ENCODE assay signal across 7 cellular contexts in genomic region chr14:84484243-84484642, GRCh38.
DNase-seq lines count a peak whose midpoint lies in the region; ATAC-seq, FAIRE-seq and TF ChIP-seq lines count a peak whose summit lies in the region.
"Not testable (repeated sequence)": the region's sequence is repeated elsewhere in the genome, so short reads cannot be mapped to it uniquely, and the experiment has no call there.

No MANE protein-coding gene starts in this region.

- not testable (repeated sequence) for H3K4ac ChIP-seq in IMR-90 (ENCODE audit: low read depth, low read length); mesendoderm (ENCODE audit: low read depth, low read length)

- H2BK20ac ChIP-seq in IMR-90 (ENCODE audit: low read depth, low read length): not testable (repeated sequence)

- H2BK5ac ChIP-seq in IMR-90 (ENCODE audit: low read depth, low read length, poor library complexity, severe bottlenecking); mesendoderm (ENCODE audit: low read length): not testable (repeated sequence)

- not testable (repeated sequence) for H3K79me2 ChIP-seq in astrocyte (ENCODE audit: insufficient read depth, low read length); mesendoderm (ENCODE audit: control insufficient read depth, insufficient read depth, low read length)

- H3K4me1 ChIP-seq in IMR-90 (ENCODE audit: control insufficient read depth, insufficient read depth, low read length); mesendoderm (ENCODE audit: control insufficient read depth, low read depth, low read length): not testable (repeated sequence)
- peaks cover 16% of the 10 kb centered on the region for H3K4me1 ChIP-seq in astrocyte (ENCODE audit: insufficient read depth, low read length)
- peaks cover 27% of the 10 kb centered on the region for H3K4me1 ChIP-seq in foreskin keratinocyte

- ATAC-seq in IMR-90 (ENCODE audit: low read depth): not testable (repeated sequence)
- peak; percentile 32 for ATAC-seq in foreskin keratinocyte

- TF ChIP-seq POLR2A in IMR-90 (IDR thresholded peaks at IDR 0.05; ENCODE audit: low read depth, low read length): not testable (repeated sequence)

- H3K79me1 ChIP-seq in IMR-90 (ENCODE audit: low read depth in 1 of 2, low read length in 2 of 2); mesendoderm (ENCODE audit: low read length): not testable (repeated sequence)

- dilution Hi-C loops in IMR-90 (cut with HindIII; ENCODE audit: low sequenced_read_pairs, unreplicated experiment): not testable (repeated sequence)

- not testable (repeated sequence) for H3K18ac ChIP-seq in IMR-90 (ENCODE audit: low read depth, low read length); mesendoderm (ENCODE audit: low read length)

- H3K9ac ChIP-seq in IMR-90 (ENCODE audit: low read depth, low read length); astrocyte (ENCODE audit: low read length); mesendoderm (ENCODE audit: low read length): not testable (repeated sequence)

- H4K20me1 ChIP-seq in IMR-90 (ENCODE audit: insufficient read depth, low read length); astrocyte (ENCODE audit: insufficient read depth, low read length): not testable (repeated sequence)

- in situ Hi-C loops in IMR-90 (cut with MboI; ENCODE audit: low sequenced_read_pairs): not testable (repeated sequence)

- CTCF ChIA-PET in IMR-90 (lab: Yijun Ruan, JAX): not testable (repeated sequence)

- H3K9me3 Mint-ChIP-seq in astrocyte (ENCODE audit: unreplicated experiment): not testable (repeated sequence)

- not testable (repeated sequence) for H4K8ac ChIP-seq in IMR-90 (ENCODE audit: low read depth in 2 of 2, low read length in 2 of 2); mesendoderm (ENCODE audit: low read depth, low read length)

- intact Hi-C loops in IMR-90 (cut with micrococcal nuclease): loop anchor here (5.0 kb wide), 1 partner anchor 1043 kb away; no protein-coding TSS in a partner anchor

- TF ChIP-seq CTCF in IMR-90 (conservative IDR thresholded peaks at IDR 0.05; ENCODE audit: low read depth, low read length); astrocyte (IDR thresholded peaks at IDR 0.05; ENCODE audit: insufficient read depth, low read depth, low read length); foreskin keratinocyte (conservative IDR thresholded peaks at IDR 0.05): not testable (repeated sequence)

- no CpG with 5 or more reads among the region's 4 CpGs for WGBS in IMR-90 (ENCODE audit: extremely low coverage in 2 of 2, insufficient read length in 1 of 2), 2 experiments
- WGBS in mesendoderm (ENCODE audit: extremely low coverage, insufficient coverage, low lambda C conversion rate): no CpG with 5 or more reads among the region's 4 CpGs

- not testable (repeated sequence) for H3K36me3 Mint-ChIP-seq in astrocyte (ENCODE audit: low read depth, unreplicated experiment)

- BruUV-seq in IMR-90 (replicated peaks; lab: Mats Ljungman, UMichigan): not testable (repeated sequence)

- H2BK120ac ChIP-seq in IMR-90 (ENCODE audit: low read depth, low read length): peak overlapping the region; percentile 85; the same call in 1 of the 2 replicates
- H2BK120ac ChIP-seq in mesendoderm (ENCODE audit: low read depth, low read length): not testable (repeated sequence)

- TF ChIP-seq RAD21 in IMR-90 (IDR thresholded peaks at IDR 0.05; ENCODE audit: low read length): not testable (repeated sequence)

- H2AK5ac ChIP-seq in IMR-90 (ENCODE audit: low read depth, low read length); mesendoderm (ENCODE audit: low read length): not testable (repeated sequence)

- not testable (repeated sequence) for H3K4me2 ChIP-seq in IMR-90 (ENCODE audit: low read depth, low read length); astrocyte (ENCODE audit: low read length); mesendoderm (ENCODE audit: low read length)

- H3K4me1 Mint-ChIP-seq in astrocyte (ENCODE audit: low read depth, unreplicated experiment): peaks cover 33% of the 10 kb centered on the region

- not testable (repeated sequence) for H3K56ac ChIP-seq in IMR-90 (ENCODE audit: extremely low read depth, insufficient read depth, low read length); mesendoderm (ENCODE audit: low read length)

- not testable (repeated sequence) for H3K9me3 ChIP-seq in IMR-90 (ENCODE audit: control insufficient read depth, insufficient read depth, low read length); astrocyte (ENCODE audit: insufficient read depth, low read depth, low read length)

- not testable (repeated sequence) for H4K5ac ChIP-seq in IMR-90 (ENCODE audit: low read depth, low read length); mesendoderm (ENCODE audit: low read length)

- not testable (repeated sequence) for H3K4me3 Mint-ChIP-seq in astrocyte (ENCODE audit: unreplicated experiment)

- POLR2A ChIA-PET in IMR-90 (lab: Charles Lee; ENCODE audit: unreplicated experiment): not testable (repeated sequence)

- DNase-seq in ELR (ENCODE audit: low read depth) (peak; percentile 57), dermis blood vessel endothelial cell (peak; percentile 18), foreskin keratinocyte (peak in 1 of 2 donors; percentile 57), mesendoderm (peak; percentile 60)
- DNase-seq in IMR-90; astrocyte (ENCODE audit: low read depth); urothelium cell line (ENCODE audit: low spot score): not testable (repeated sequence)

- not testable (repeated sequence) for H3K14ac ChIP-seq in IMR-90 (replicated peaks; ENCODE audit: low read depth, low read length)

- H3K4me3 ChIP-seq in IMR-90 (ENCODE audit: insufficient read depth, low read depth, low read length); astrocyte (ENCODE audit: insufficient read depth, low read depth, low read length); mesendoderm (ENCODE audit: low read length): not testable (repeated sequence)

- H3K27ac Mint-ChIP-seq in astrocyte (ENCODE audit: unreplicated experiment): peak overlapping the region; percentile 89

- not testable (repeated sequence) for H3K36me3 ChIP-seq in IMR-90 (ENCODE audit: control insufficient read depth, insufficient read depth, low read length); astrocyte (ENCODE audit: insufficient read depth, low read length); mesendoderm (ENCODE audit: control insufficient read depth, insufficient read depth, low read length)

- not testable (repeated sequence) for H3K9me1 ChIP-seq in IMR-90 (ENCODE audit: insufficient read depth, low read length)

- H3K27me3 Mint-ChIP-seq in astrocyte (ENCODE audit: low read depth, unreplicated experiment): not testable (repeated sequence)

- not testable (repeated sequence) for H4K91ac ChIP-seq in IMR-90 (ENCODE audit: insufficient read depth, low read depth, low read length)

- not testable (repeated sequence) for H3K27me3 ChIP-seq in IMR-90 (ENCODE audit: control insufficient read depth, insufficient read depth, low read length); astrocyte (ENCODE audit: insufficient read depth, low read length); foreskin keratinocyte; mesendoderm (ENCODE audit: insufficient read depth, low read length, poor library complexity)

- not testable (repeated sequence) for H2AFZ ChIP-seq in IMR-90 (replicated peaks; ENCODE audit: low read length, poor library complexity)
- H2AFZ ChIP-seq in astrocyte (ENCODE audit: low read depth, low read length): peak overlapping the region; percentile 18

- H3K27ac ChIP-seq in IMR-90 (ENCODE audit: insufficient read depth, low read length); astrocyte (ENCODE audit: low read depth, low read length); foreskin keratinocyte; mesendoderm (ENCODE audit: low read depth, low read length): not testable (repeated sequence)

- H2AK9ac ChIP-seq in IMR-90 (replicated peaks; ENCODE audit: low read depth, low read length, poor library complexity): not testable (repeated sequence)

- FAIRE-seq in astrocyte (lab: Jason Lieb, UNC): peak; percentile 37
- peak; percentile 5 for FAIRE-seq in urothelium cell line (lab: Jason Lieb, UNC)

- H2BK15ac ChIP-seq in IMR-90 (ENCODE audit: low read depth, low read length): peak overlapping the region; percentile 82; the same call in 1 of the 3 replicates
- H2BK15ac ChIP-seq in mesendoderm (replicated peaks; ENCODE audit: low read depth): not testable (repeated sequence)

- H3K23ac ChIP-seq in IMR-90 (ENCODE audit: low read depth, low read length); mesendoderm (ENCODE audit: low read length): not testable (repeated sequence)
